Comparison of ENCODE assay signal across 17 cellular contexts in the genomic region with DNA sequence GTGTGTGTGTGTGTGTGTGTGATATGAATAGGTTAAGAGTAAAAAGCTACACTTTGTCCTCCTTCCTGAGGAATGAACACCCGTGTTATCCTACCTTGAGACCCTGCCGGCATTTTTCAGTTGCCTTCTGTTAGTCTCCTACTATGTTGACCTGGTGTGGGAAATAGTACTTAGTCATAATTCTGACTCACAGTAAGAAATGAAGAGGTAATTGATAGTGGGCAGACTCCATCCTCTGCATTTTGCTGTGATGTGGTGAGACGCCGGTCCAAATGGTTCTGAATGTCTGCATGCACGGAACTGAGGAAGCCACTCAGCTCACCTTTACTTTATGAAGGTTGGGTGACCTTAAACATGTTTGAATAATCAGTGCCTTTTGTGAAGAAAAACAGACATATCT. TPM values are rescaled to one million over a fixed set of nuclear protein-coding genes. Genes with fewer than 3 reads are reported as not detected.
DNase-seq lines count a peak whose midpoint lies in the region; ATAC-seq and TF ChIP-seq lines count a peak whose summit lies in the region.
"Had no signal": no experiment of that assay in that cellular context is flagged by ENCODE, and none has a peak within 500 bp of the region (broad histone marks: within the 10 kb centered on the region; RNA-seq: fewer than 3 reads in every experiment).

No MANE protein-coding gene starts in this region.

- peak; percentile 70 to 75 for ATAC-seq in activated naive CD4-positive, alpha-beta T cell treated with anti-CD3 and anti-CD28 coated beads, Interleukin-2, amount 50 U/mL, for 72 hours
- ATAC-seq in HG02571 (IDR thresholded peaks at IDR 0.05; ENCODE audit: unreplicated experiment), result no peak
- ATAC-seq: GM12878, left lung, right cardiac atrium had no signal

- H3K27ac Mint-ChIP-seq in activated T-cell treated with anti-CD3 and anti-CD28 coated beads, Interleukin-2, amount 50 U/mL, for 24 hours, result peak overlapping the region; percentile 70
- H3K27ac Mint-ChIP-seq in activated naive CD4-positive, alpha-beta T cell treated with anti-CD3 and anti-CD28 coated beads, Interleukin-2, amount 50 U/mL, for 72 hours, result peak overlapping the region in 1 of 2 donors; percentile 79

- peaks cover 59% of the 10 kb centered on the region for H3K4me1 Mint-ChIP-seq in activated T-cell treated with anti-CD3 and anti-CD28 coated beads, Interleukin-2, amount 50 U/mL, for 24 hours (ENCODE audit: low read depth)

- DNase-seq in activated T-cell treated with anti-CD3 and anti-CD28 coated beads, Interleukin-2, amount 50 U/mL, for 24 hours, result no peak
- no peak for DNase-seq in activated T-cell treated with anti-CD3 and anti-CD28 coated beads, Interleukin-2, amount 50 U/mL, for 48 hours
- peak; percentile 69 for DNase-seq in HT1080 (ENCODE audit: low read depth)
- DNase-seq in activated naive CD4-positive, alpha-beta T cell treated with anti-CD3 and anti-CD28 coated beads, Interleukin-2, amount 50 U/mL, for 72 hours (ENCODE audit: low spot score in 2 of 2), result no peak
- DNase-seq in kidney tubule cell (ENCODE audit: low spot score), result peak; percentile 42
- DNase-seq in NCI-H748 (lab: John Stamatoyannopoulos, UW; ENCODE audit: unreplicated experiment), result no peak
- no peak for DNase-seq in GM10266 (ENCODE audit: extremely low spot score)
- DNase-seq: adrenal gland, cerebellar nuclear complex, left lung, NCI-H69, nucleus accumbens, OCI-M1, right cardiac atrium, SK-N-SH had no signal

- no peaks in the 10 kb centered on the region for H3K27me3 Mint-ChIP-seq in activated T-cell treated with anti-CD3 and anti-CD28 coated beads, Interleukin-2, amount 50 U/mL, for 24 hours

- no peaks in the 10 kb centered on the region for H3K36me3 Mint-ChIP-seq in activated T-cell treated with anti-CD3 and anti-CD28 coated beads, Interleukin-2, amount 50 U/mL, for 24 hours (ENCODE audit: low read depth)
- no peaks in the 10 kb centered on the region for H3K36me3 Mint-ChIP-seq in activated naive CD4-positive, alpha-beta T cell treated with anti-CD3 and anti-CD28 coated beads, Interleukin-2, amount 50 U/mL, for 72 hours

- H3K9me3 Mint-ChIP-seq in activated T-cell treated with anti-CD3 and anti-CD28 coated beads, Interleukin-2, amount 50 U/mL, for 24 hours, result no peaks in the 10 kb centered on the region
- peaks cover 0 to 6% of the 10 kb centered on the region in 2 donors for H3K9me3 Mint-ChIP-seq in activated naive CD4-positive, alpha-beta T cell treated with anti-CD3 and anti-CD28 coated beads, Interleukin-2, amount 50 U/mL, for 72 hours

- no peak for TF ChIP-seq CTCF in GM10266 (IDR thresholded peaks at IDR 0.05; ENCODE audit: control insufficient read depth, insufficient read depth, low read depth, missing control alignments)

- peak overlapping the region; percentile 35 for H3K4me3 Mint-ChIP-seq in activated T-cell treated with anti-CD3 and anti-CD28 coated beads, Interleukin-2, amount 50 U/mL, for 24 hours

RNA-seq across cellular contexts. Expression of gene CD101, which starts 12.6 kb away (rescaled TPM):
- total RNA-seq in HT1080 (2014; rRNA removed; shearing (Covaris generic)), result 0.03 and 0.06 TPM in 2 replicates
- 0.09 and 0.52 TPM in 2 replicates for polyA plus RNA-seq in HT1080 (2015; cell fraction: cytosol; rRNA removed)
- 0.87 and 1.1 TPM in 2 replicates for polyA plus RNA-seq in HT1080 (2015; cell fraction: nucleus; rRNA removed)
- total RNA-seq in activated naive CD4-positive, alpha-beta T cell treated with anti-CD3 and anti-CD28 coated beads, Interleukin-2, amount 50 U/mL, for 72 hours, result 1 to 10 TPM in 1 of 2 donors, under 1 TPM in 1; 0.09 to 1.3 TPM

RNA-seq across cellular contexts. Expression of gene TTF2, which starts 45.9 kb away (rescaled TPM):
- 24.0 and 25.0 TPM in 2 replicates for total RNA-seq in HT1080 (2014; rRNA removed; shearing (Covaris generic))
- 10.4 and 11.2 TPM in 2 replicates for polyA plus RNA-seq in HT1080 (2015; cell fraction: cytosol; rRNA removed)
- polyA plus RNA-seq in HT1080 (2015; cell fraction: nucleus; rRNA removed), result 58.4 and 63.7 TPM in 2 replicates
- total RNA-seq in activated naive CD4-positive, alpha-beta T cell treated with anti-CD3 and anti-CD28 coated beads, Interleukin-2, amount 50 U/mL, for 72 hours, result 100 to 1,000 TPM; 112 to 136 TPM

Comparison
In these comparisons a context has a peak if more than half of its experiments do, and no peak if none do; other contexts are left out.
1. DNase-seq: peak in HT1080 (single experiment) and kidney tubule cell (single experiment); none in activated T-cell treated with anti-CD3 and anti-CD28 coated beads, Interleukin-2, amount 50 U/mL, for 24 hours (single experiment), activated T-cell treated with anti-CD3 and anti-CD28 coated beads, Interleukin-2, amount 50 U/mL, for 48 hours (0 of 2), activated naive CD4-positive, alpha-beta T cell treated with anti-CD3 and anti-CD28 coated beads, Interleukin-2, amount 50 U/mL, for 72 hours (0 of 2), NCI-H748 (single experiment) and GM10266 (single experiment).